20 cellular contexts compared by ENCODE assay signal in the genomic region with DNA sequence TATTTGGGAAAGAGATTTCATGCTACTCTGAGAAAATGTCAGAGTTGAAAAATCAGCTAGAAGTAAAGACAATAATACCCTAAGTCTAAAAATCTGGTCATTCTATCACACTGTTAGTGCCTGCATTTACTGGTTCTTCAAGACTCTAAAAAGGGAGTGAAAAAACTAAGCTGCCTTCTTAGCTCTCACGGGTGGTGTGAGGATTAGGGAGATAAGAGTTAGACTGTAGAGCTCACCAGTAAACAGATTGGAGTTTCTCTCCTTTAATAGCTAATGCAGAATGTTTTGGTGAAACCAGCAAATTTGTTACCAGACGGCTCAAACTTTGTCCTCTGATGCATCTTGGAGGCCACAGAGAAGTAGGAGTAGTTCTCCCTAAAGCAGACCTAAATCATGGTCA.
"Had no signal": no experiment of that assay in that cellular context is flagged by ENCODE, and none has a peak within 500 bp of the region (broad histone marks: within the 10 kb centered on the region; RNA-seq: fewer than 3 reads in every experiment).

No MANE protein-coding gene starts in this region.

- H3K36me3 ChIP-seq: SJSA1 had no signal

- H3K9me3 ChIP-seq: SJSA1 had no signal

- H3K4me2 ChIP-seq: KMS-11 had no signal

- H3K4me3 Mint-ChIP-seq: IgD-negative memory B cell had no signal

- H3K27me3 ChIP-seq: SJSA1 had no signal

- H3K27ac ChIP-seq: KMS-11, SJSA1, SK-N-MC had no signal

- FAIRE-seq: K562, RCC 7860 had no signal

- DNase-seq: Kasumi-1, MM.1S, NCI-H1092 treated with DMSO at 0.1 percent for 48 hours, NCI-H1436, NCI-H187 treated with DMSO at 0.1 percent for 48 hours, NCI-H2029 treated with DMSO at 0.1 percent for 48 hours, NCI-H2171 treated with DMSO at 0.1 percent for 48 hours, NCI-H345, NCI-H446 treated with DMSO at 0.1 percent for 48 hours, NCI-H510A treated with DMSO at 0.1 percent for 48 hours, NCI-H526, Right ventricle myocardium superior, RPMI8226, SIG-M5 had no signal

- H3K9ac ChIP-seq: KMS-11 had no signal

- H3K27ac Mint-ChIP-seq: IgD-negative memory B cell had no signal

- H3K4me3 ChIP-seq: K562, SJSA1, SK-N-MC had no signal

- H3K4me1 ChIP-seq: SJSA1 had no signal

- ATAC-seq: K562 had no signal
